Comparison of ENCODE assay signal across 8 cellular contexts in the genomic region with DNA sequence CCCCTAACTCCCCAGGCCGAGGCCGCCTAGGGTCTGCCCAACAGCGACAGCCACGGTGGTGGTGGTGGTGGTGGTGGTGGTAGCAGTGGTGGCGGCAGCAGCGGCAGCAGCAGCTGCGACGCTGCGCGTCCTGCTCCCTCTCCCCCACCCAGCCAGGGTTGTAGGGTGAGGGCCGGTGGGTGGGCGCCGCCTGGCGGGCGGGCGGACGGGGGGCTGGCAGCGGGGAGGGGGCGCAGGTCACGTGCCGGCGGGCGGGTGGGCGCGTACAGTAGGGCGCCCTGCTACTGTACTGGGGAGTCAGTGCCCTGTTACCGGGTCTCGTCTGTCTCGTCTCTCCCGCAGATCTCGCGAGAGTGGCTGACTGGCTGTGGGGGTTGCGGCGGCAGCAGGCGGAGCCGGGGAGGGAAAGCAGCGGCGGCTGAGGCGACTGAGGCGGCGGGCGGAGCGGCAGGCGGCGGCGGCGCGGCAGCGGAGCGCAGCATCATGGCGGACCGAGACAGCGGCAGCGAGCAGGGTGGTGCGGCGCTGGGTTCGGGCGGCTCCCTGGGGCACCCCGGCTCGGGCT. TPM values are rescaled to one million over a fixed set of nuclear protein-coding genes. Genes with fewer than 3 reads are reported as not detected.
DNase-seq lines count a peak whose midpoint lies in the region; ATAC-seq and FAIRE-seq lines count a peak whose summit lies in the region.

A gene (plus strand): TSS at position 411 of the 565 bp plus-strand sequence. CDS start 73 bp downstream, at position 484.

- no peaks in the 10 kb centered on the region for H3K9me3 ChIP-seq in KOPT-K1 (ENCODE audit: insufficient read depth, low read length, poor library complexity, severe bottlenecking)

- H3K4me3 Mint-ChIP-seq in activated T-cell treated with anti-CD3 and anti-CD28 coated beads, Interleukin-2, amount 50 U/mL, for 72 hours: peak within 1 kb of the TSS; percentile 89 to 94
- peak within 1 kb of the TSS; percentile 89 to 99 (median 96) for H3K4me3 Mint-ChIP-seq in naive thymus-derived CD8-positive, alpha-beta T cell
- peak within 1 kb of the TSS; percentile 87 to 97 for H3K4me3 Mint-ChIP-seq in stimulated activated naive B cell treated with anti-CD40 and anti-IgM and Interleukin-4, amounts not matched to agents 10 μg/mL and 1 μg/mL and 100 μg/mL, for 72 hours

- H3K36me3 Mint-ChIP-seq in activated T-cell treated with anti-CD3 and anti-CD28 coated beads, Interleukin-2, amount 50 U/mL, for 72 hours (ENCODE audit: insufficient read depth in 2 of 2): peaks cover 1 to 4% of the 10 kb centered on the region in 2 donors
- H3K36me3 Mint-ChIP-seq in naive thymus-derived CD8-positive, alpha-beta T cell: peaks cover 0 to 2% (median 0%) of the 10 kb centered on the region in 3 donors
- H3K36me3 Mint-ChIP-seq in stimulated activated naive B cell treated with anti-CD40 and anti-IgM and Interleukin-4, amounts not matched to agents 10 μg/mL and 1 μg/mL and 100 μg/mL, for 72 hours: peaks cover 0 to 7% of the 10 kb centered on the region in 2 donors

- POLR2A ChIA-PET in naive thymus-derived CD8-positive, alpha-beta T cell (lab: Charles Lee): interaction anchor here (0.5 to 3.7 kb wide), 7 partner anchors 8 to 41 kb away, joined by 3 to 20 read pairs (median 4); no protein-coding TSS in a partner anchor

- FAIRE-seq in RCC 7860 (lab: Jason Lieb, UNC): no peak

- peak within 1 kb of the TSS; percentile 72 for H3K27ac ChIP-seq in KOPT-K1 (ENCODE audit: low read depth, low read length, poor library complexity, severe bottlenecking)

- DNase-seq in Daoy (ENCODE audit: low read depth): peak; percentile 98
- DNase-seq in RCC 7860 (ENCODE audit: low spot score): peak; percentile 90
- peak; percentile 97 to 98 for DNase-seq in activated T-cell treated with anti-CD3 and anti-CD28 coated beads, Interleukin-2, amount 50 U/mL, for 72 hours
- DNase-seq in fibroblast of gingiva (ENCODE audit: low read depth): peak; percentile 92
- peak; percentile 95 to 99 (median 98) for DNase-seq in naive thymus-derived CD8-positive, alpha-beta T cell
- DNase-seq in stimulated activated naive B cell treated with anti-CD40 and anti-IgM and Interleukin-4, amounts not matched to agents 10 μg/mL and 1 μg/mL and 100 μg/mL, for 72 hours: peak; percentile 96

- H3K27me3 Mint-ChIP-seq in activated T-cell treated with anti-CD3 and anti-CD28 coated beads, Interleukin-2, amount 50 U/mL, for 72 hours (ENCODE audit: low read depth): peaks cover 6% of the 10 kb centered on the region
- peaks cover 0 to 9% (median 2%) of the 10 kb centered on the region in 5 donors for H3K27me3 Mint-ChIP-seq in naive thymus-derived CD8-positive, alpha-beta T cell
- peaks cover 6 to 7% of the 10 kb centered on the region in 2 donors for H3K27me3 Mint-ChIP-seq in stimulated activated naive B cell treated with anti-CD40 and anti-IgM and Interleukin-4, amounts not matched to agents 10 μg/mL and 1 μg/mL and 100 μg/mL, for 72 hours

- H3K36me3 ChIP-seq in KOPT-K1 (ENCODE audit: insufficient read depth, low read length): no peaks in the 10 kb centered on the region

- ATAC-seq in GM21825 (IDR thresholded peaks at IDR 0.05; ENCODE audit: unreplicated experiment): peak; percentile 74
- ATAC-seq in activated T-cell treated with anti-CD3 and anti-CD28 coated beads, Interleukin-2, amount 50 U/mL, for 72 hours (replicated peaks in 1 of 2): peak; percentile 92 to 93
- ATAC-seq in naive thymus-derived CD8-positive, alpha-beta T cell: peak; percentile 88 to 91
- ATAC-seq in stimulated activated naive B cell treated with anti-CD40 and anti-IgM and Interleukin-4, amounts not matched to agents 10 μg/mL and 1 μg/mL and 100 μg/mL, for 72 hours (replicated peaks): peak; percentile 91 to 93

- H3K9me3 Mint-ChIP-seq in activated T-cell treated with anti-CD3 and anti-CD28 coated beads, Interleukin-2, amount 50 U/mL, for 72 hours: no peaks in the 10 kb centered on the region
- H3K9me3 Mint-ChIP-seq in naive thymus-derived CD8-positive, alpha-beta T cell: no peaks in the 10 kb centered on the region
- H3K9me3 Mint-ChIP-seq in stimulated activated naive B cell treated with anti-CD40 and anti-IgM and Interleukin-4, amounts not matched to agents 10 μg/mL and 1 μg/mL and 100 μg/mL, for 72 hours: no peaks in the 10 kb centered on the region

- peak within 1 kb of the TSS; percentile 84 for H3K27ac Mint-ChIP-seq in activated T-cell treated with anti-CD3 and anti-CD28 coated beads, Interleukin-2, amount 50 U/mL, for 72 hours
- H3K27ac Mint-ChIP-seq in naive thymus-derived CD8-positive, alpha-beta T cell: peak within 1 kb of the TSS; percentile 92 to 99 (median 98)
- peak within 1 kb of the TSS; percentile 96 for H3K27ac Mint-ChIP-seq in stimulated activated naive B cell treated with anti-CD40 and anti-IgM and Interleukin-4, amounts not matched to agents 10 μg/mL and 1 μg/mL and 100 μg/mL, for 72 hours

- H3K4me1 Mint-ChIP-seq in activated T-cell treated with anti-CD3 and anti-CD28 coated beads, Interleukin-2, amount 50 U/mL, for 72 hours (ENCODE audit: low read depth): peaks cover 79% of the 10 kb centered on the region
- peaks cover 32 to 83% (median 73%) of the 10 kb centered on the region in 4 donors for H3K4me1 Mint-ChIP-seq in naive thymus-derived CD8-positive, alpha-beta T cell
- H3K4me1 Mint-ChIP-seq in stimulated activated naive B cell treated with anti-CD40 and anti-IgM and Interleukin-4, amounts not matched to agents 10 μg/mL and 1 μg/mL and 100 μg/mL, for 72 hours: peaks cover 32 to 49% of the 10 kb centered on the region in 2 donors

RNA-seq across cellular contexts. Expression of the gene that starts here (rescaled TPM):
- total RNA-seq in Daoy (2014; rRNA removed; shearing (Covaris generic)): 6.5 and 7.8 TPM in 2 replicates
- 10 to 100 TPM; 11.9 to 14.2 TPM for total RNA-seq in activated T-cell treated with anti-CD3 and anti-CD28 coated beads, Interleukin-2, amount 50 U/mL, for 72 hours
- total RNA-seq in naive thymus-derived CD8-positive, alpha-beta T cell: 10 to 100 TPM; 29.6 to 30.4 TPM
- polyA plus RNA-seq in naive thymus-derived CD8-positive, alpha-beta T cell: 1 to 10 TPM; 4.4 to 4.7 (median 4.6) TPM

Comparison
In these comparisons a context has a peak if more than half of its experiments do, and no peak if none do; other contexts are left out.
1. Peak in every context shown above with its lines: DNase-seq, ATAC-seq and H3K27ac ChIP-seq.